In genomic region chr11:10307411-10308207, GRCh38 we compare ENCODE assay signal across 8 cellular contexts. TPM values are rescaled to one million over a fixed set of nuclear protein-coding genes. Genes with fewer than 3 reads are reported as not detected.
DNase-seq lines count a peak whose midpoint lies in the region; ATAC-seq and TF ChIP-seq lines count a peak whose summit lies in the region.

No MANE protein-coding gene starts in this region.

- no peaks in the 10 kb centered on the region for H3K27me3 Mint-ChIP-seq in Calu3 (ENCODE audit: unreplicated experiment)
- H3K27me3 Mint-ChIP-seq in activated T-helper 2 cell treated with anti-CD3 and anti-CD28 coated beads, Interferon-gamma antibody, Interleukin-2, Interleukin-4, amounts not matched to agents 10 μg/mL and 5 μg/mL and 100 μg/mL, durations not matched to agents 14 hours and 24 hours and 36 hours (ENCODE audit: low read depth): peaks cover 62% of the 10 kb centered on the region
- peaks cover 76% of the 10 kb centered on the region for H3K27me3 Mint-ChIP-seq in nephron progenitor cell (ENCODE audit: low read depth, poor library complexity)
- H3K27me3 Mint-ChIP-seq in stimulated activated naive CD8-positive, alpha-beta T cell treated with anti-CD3 and anti-CD28 coated beads, Interleukin-15, amount 100 ng/mL, for 72 hours: peaks cover 65% of the 10 kb centered on the region

- H3K36me3 Mint-ChIP-seq in Calu3 (ENCODE audit: insufficient read depth, unreplicated experiment): peaks cover 59% of the 10 kb centered on the region
- H3K36me3 Mint-ChIP-seq in activated T-helper 2 cell treated with anti-CD3 and anti-CD28 coated beads, Interferon-gamma antibody, Interleukin-2, Interleukin-4, amounts not matched to agents 10 μg/mL and 5 μg/mL and 100 μg/mL, durations not matched to agents 14 hours and 24 hours and 36 hours (ENCODE audit: low read depth): peaks cover 3% of the 10 kb centered on the region
- no peaks in the 10 kb centered on the region for H3K36me3 Mint-ChIP-seq in nephron progenitor cell (ENCODE audit: low read depth)

- ATAC-seq in GM19467 (IDR thresholded peaks at IDR 0.05; ENCODE audit: unreplicated experiment): peak; percentile 69
- ATAC-seq in stimulated activated naive CD8-positive, alpha-beta T cell treated with anti-CD3 and anti-CD28 coated beads, Interleukin-15, amount 100 ng/mL, for 72 hours: peak; percentile 83

- intact Hi-C loops in Calu3 (cut with micrococcal nuclease; ENCODE audit: unreplicated experiment): loop anchor here (1.0 to 10.0 kb wide), 4 partner anchors 99 to 549 kb away; no protein-coding TSS in a partner anchor
- intact Hi-C loops in activated T-helper 2 cell treated with anti-CD3 and anti-CD28 coated beads, Interferon-gamma antibody, Interleukin-2, Interleukin-4, amounts not matched to agents 10 μg/mL and 5 μg/mL and 100 μg/mL, durations not matched to agents 14 hours and 24 hours and 36 hours (cut with micrococcal nuclease): loop anchor here (1.0 to 10.0 kb wide), 10 partner anchors 9 to 695 kb away; partner anchors contain the start of gene AMPD3

- H3K27ac Mint-ChIP-seq in Calu3 (ENCODE audit: unreplicated experiment): peak overlapping the region; percentile 86
- H3K27ac Mint-ChIP-seq in activated T-helper 2 cell treated with anti-CD3 and anti-CD28 coated beads, Interferon-gamma antibody, Interleukin-2, Interleukin-4, amounts not matched to agents 10 μg/mL and 5 μg/mL and 100 μg/mL, durations not matched to agents 14 hours and 24 hours and 36 hours: peak overlapping the region; percentile 69
- H3K27ac Mint-ChIP-seq in nephron progenitor cell: no peak overlapping the region
- peak overlapping the region; percentile 5 to 93 for H3K27ac Mint-ChIP-seq in stimulated activated naive CD8-positive, alpha-beta T cell treated with anti-CD3 and anti-CD28 coated beads, Interleukin-15, amount 100 ng/mL, for 72 hours

- CTCF ChIA-PET in Calu3 (lab: Charles Lee): interaction anchor here (0.8 to 3.1 kb wide), 13 partner anchors 14 to 663 kb away, joined by 3 to 17 read pairs (median 4); no protein-coding TSS in a partner anchor

- H3K4me3 ChIP-seq in fibroblast of the aortic adventitia (ENCODE audit: low read depth, low read length): peak overlapping the region; percentile 96

- peaks cover 42% of the 10 kb centered on the region for H3K4me1 Mint-ChIP-seq in Calu3 (ENCODE audit: low read depth, unreplicated experiment)
- H3K4me1 Mint-ChIP-seq in activated T-helper 2 cell treated with anti-CD3 and anti-CD28 coated beads, Interferon-gamma antibody, Interleukin-2, Interleukin-4, amounts not matched to agents 10 μg/mL and 5 μg/mL and 100 μg/mL, durations not matched to agents 14 hours and 24 hours and 36 hours (ENCODE audit: low read depth): peaks cover 50% of the 10 kb centered on the region
- H3K4me1 Mint-ChIP-seq in nephron progenitor cell: peaks cover 47% of the 10 kb centered on the region
- peaks cover 76% of the 10 kb centered on the region for H3K4me1 Mint-ChIP-seq in stimulated activated naive CD8-positive, alpha-beta T cell treated with anti-CD3 and anti-CD28 coated beads, Interleukin-15, amount 100 ng/mL, for 72 hours

- peak overlapping the region; percentile 82 for H3K4me3 Mint-ChIP-seq in Calu3 (ENCODE audit: low read depth, unreplicated experiment)
- peak overlapping the region; percentile 69 for H3K4me3 Mint-ChIP-seq in activated T-helper 2 cell treated with anti-CD3 and anti-CD28 coated beads, Interferon-gamma antibody, Interleukin-2, Interleukin-4, amounts not matched to agents 10 μg/mL and 5 μg/mL and 100 μg/mL, durations not matched to agents 14 hours and 24 hours and 36 hours (ENCODE audit: low read depth)
- H3K4me3 Mint-ChIP-seq in nephron progenitor cell: peak overlapping the region; percentile 92
- H3K4me3 Mint-ChIP-seq in stimulated activated naive CD8-positive, alpha-beta T cell treated with anti-CD3 and anti-CD28 coated beads, Interleukin-15, amount 100 ng/mL, for 72 hours: peak overlapping the region; percentile 88

- peak; percentile 98 for TF ChIP-seq CTCF in Calu3 (IDR thresholded peaks at IDR 0.05; ENCODE audit: unreplicated experiment)
- peak; percentile 80 for TF ChIP-seq CTCF in fibroblast of the aortic adventitia (IDR thresholded peaks at IDR 0.05; ENCODE audit: insufficient read depth, low read length)
- peak; percentile 99 for TF ChIP-seq CTCF in nephron progenitor cell (IDR thresholded peaks at IDR 0.05)

- H3K9me3 Mint-ChIP-seq in Calu3 (ENCODE audit: low read depth, unreplicated experiment): no peaks in the 10 kb centered on the region
- no peaks in the 10 kb centered on the region for H3K9me3 Mint-ChIP-seq in activated T-helper 2 cell treated with anti-CD3 and anti-CD28 coated beads, Interferon-gamma antibody, Interleukin-2, Interleukin-4, amounts not matched to agents 10 μg/mL and 5 μg/mL and 100 μg/mL, durations not matched to agents 14 hours and 24 hours and 36 hours
- peaks cover 6% of the 10 kb centered on the region for H3K9me3 Mint-ChIP-seq in nephron progenitor cell
- H3K9me3 Mint-ChIP-seq in stimulated activated naive CD8-positive, alpha-beta T cell treated with anti-CD3 and anti-CD28 coated beads, Interleukin-15, amount 100 ng/mL, for 72 hours: no peaks in the 10 kb centered on the region

- no TSS peak for BruUV-seq in Calu3 (replicated peaks; lab: Mats Ljungman, UMichigan)

- DNase-seq in Calu3: peak; percentile 82
- peak; percentile 82 for DNase-seq in HK-2 (ENCODE audit: unreplicated experiment)
- peak; percentile 86 for DNase-seq in RPMI8226
- DNase-seq in activated T-helper 2 cell treated with anti-CD3 and anti-CD28 coated beads, Interferon-gamma antibody, Interleukin-2, Interleukin-4, amounts not matched to agents 10 μg/mL and 5 μg/mL and 100 μg/mL, durations not matched to agents 14 hours and 24 hours and 36 hours (ENCODE audit: low spot score): peak; percentile 70
- peak; percentile 87 for DNase-seq in fibroblast of the aortic adventitia (ENCODE audit: low read depth)
- peak; percentile 82 for DNase-seq in nephron progenitor cell
- peak; percentile 86 to 89 for DNase-seq in stimulated activated naive CD8-positive, alpha-beta T cell treated with anti-CD3 and anti-CD28 coated beads, Interleukin-15, amount 100 ng/mL, for 72 hours

RNA-seq across cellular contexts. Expression of gene ADM, which starts 2.7 kb away (rescaled TPM):
- total RNA-seq in Calu3 (2022): 2.0 and 4.6 TPM in 2 replicates
- 2.3 and 3.5 TPM in 2 replicates for total RNA-seq in activated T-helper 2 cell treated with anti-CD3 and anti-CD28 coated beads, Interferon-gamma antibody, Interleukin-2, Interleukin-4, amounts not matched to agents 10 μg/mL and 5 μg/mL and 100 μg/mL, durations not matched to agents 14 hours and 24 hours and 36 hours
- 103 and 348 TPM in 2 replicates for total RNA-seq in fibroblast of the aortic adventitia (ENCODE audit: low replicate concordance)

RNA-seq across cellular contexts. Expression of gene SBF2, which starts 13.6 kb away (rescaled TPM):
- total RNA-seq in Calu3 (2022) (36.1 and 39.0 TPM in 2 replicates), fibroblast of the aortic adventitia (ENCODE audit: low replicate concordance) (47.1 and 65.3 TPM in 2 replicates)
- total RNA-seq in activated T-helper 2 cell treated with anti-CD3 and anti-CD28 coated beads, Interferon-gamma antibody, Interleukin-2, Interleukin-4, amounts not matched to agents 10 μg/mL and 5 μg/mL and 100 μg/mL, durations not matched to agents 14 hours and 24 hours and 36 hours: 4.2 and 4.9 TPM in 2 replicates

Comparison
In these comparisons a context has a peak if more than half of its experiments do, and no peak if none do; other contexts are left out.
1. Peak in every context shown above with its lines: DNase-seq, ATAC-seq and H3K4me3 ChIP-seq.
2. RNA of gene ADM, which starts 2.7 kb away (total RNA-seq): 103 to 348 TPM in fibroblast of the aortic adventitia; 2.3 to 3.5 TPM in activated T-helper 2 cell treated with anti-CD3 and anti-CD28 coated beads, Interferon-gamma antibody, Interleukin-2, Interleukin-4, amounts not matched to agents 10 μg/mL and 5 μg/mL and 100 μg/mL, durations not matched to agents 14 hours and 24 hours and 36 hours and 2.0 to 4.6 TPM in Calu3; every median in the first group is over 10 times any median in the second.